17 cellular contexts compared by ENCODE assay signal in the genomic region with DNA sequence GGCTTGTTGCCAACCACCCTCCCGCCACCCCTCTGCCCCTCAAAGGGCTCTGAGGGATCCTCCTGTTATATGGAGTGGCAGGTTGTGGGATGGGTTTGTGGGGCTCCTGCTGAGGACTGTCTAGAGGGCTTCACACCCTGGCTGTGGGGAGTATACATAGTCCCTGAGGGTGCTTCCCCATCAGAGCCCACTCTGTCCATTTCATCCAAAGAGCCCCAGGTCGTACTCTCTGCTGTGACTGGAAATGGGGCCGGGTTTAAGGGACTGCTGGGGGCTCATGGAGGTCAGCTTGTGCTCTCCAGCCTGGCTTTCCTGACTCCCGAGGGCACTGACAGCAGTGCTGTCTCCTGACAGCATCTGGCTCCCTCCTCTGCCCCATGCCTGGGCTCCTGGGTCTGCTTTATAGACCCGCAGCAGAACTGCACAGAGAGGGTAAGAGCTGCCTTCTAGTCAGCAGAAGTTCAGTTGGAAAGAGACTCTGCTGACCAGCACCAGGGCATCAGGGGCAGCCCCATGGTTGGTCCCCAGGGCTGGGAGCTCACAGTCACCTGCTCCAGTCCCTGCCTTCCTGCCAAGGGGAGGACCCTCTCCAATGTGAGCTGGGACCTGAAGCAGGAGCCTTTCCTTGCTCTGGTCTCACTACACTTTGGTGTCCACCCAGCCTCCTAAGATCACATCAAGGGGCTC. TPM values are rescaled to one million over a fixed set of nuclear protein-coding genes. Genes with fewer than 3 reads are reported as not detected.
DNase-seq lines count a peak whose midpoint lies in the region; ATAC-seq and TF ChIP-seq lines count a peak whose summit lies in the region.
"Had no signal": no experiment of that assay in that cellular context is flagged by ENCODE, and none has a peak within 500 bp of the region (broad histone marks: within the 10 kb centered on the region; RNA-seq: fewer than 3 reads in every experiment).

No MANE protein-coding gene starts in this region.

- TF ChIP-seq EP300 in suprapubic skin (IDR thresholded peaks at IDR 0.05): no peak

- no peak overlapping the region for H3K27ac ChIP-seq in Peyer's patch
- H3K27ac ChIP-seq in suprapubic skin: peak overlapping the region; percentile 68

- no peak for TF ChIP-seq CTCF in Peyer's patch (IDR thresholded peaks at IDR 0.05)
- TF ChIP-seq CTCF in suprapubic skin (IDR thresholded peaks at IDR 0.05): no peak

- H3K9me3 ChIP-seq in Peyer's patch: no peaks in the 10 kb centered on the region
- no peaks in the 10 kb centered on the region for H3K9me3 ChIP-seq in suprapubic skin

- H3K4me1 ChIP-seq in Peyer's patch: peaks cover 0 to 18% (median 14%) of the 10 kb centered on the region in 4 donors
- H3K4me1 ChIP-seq in suprapubic skin: peaks cover 77% of the 10 kb centered on the region

- peak; percentile 1 for ATAC-seq in esophagus mucosa
- no peak for ATAC-seq in HG03097 (IDR thresholded peaks at IDR 0.05; ENCODE audit: low FRiP score, unreplicated experiment)
- ATAC-seq: K562 had no signal

- no peaks in the 10 kb centered on the region for H3K36me3 ChIP-seq in Peyer's patch
- H3K36me3 ChIP-seq in suprapubic skin: no peaks in the 10 kb centered on the region

- H3K4me3 ChIP-seq in Peyer's patch: no peak overlapping the region
- no peak overlapping the region for H3K4me3 ChIP-seq in suprapubic skin
- H3K4me3 ChIP-seq: K562 had no signal

- H3K27me3 ChIP-seq in Peyer's patch (no peaks in the 10 kb centered on the region), suprapubic skin (no peaks in the 10 kb centered on the region)

- TF ChIP-seq POLR2A in Peyer's patch (IDR thresholded peaks at IDR 0.05) (no peak), suprapubic skin (IDR thresholded peaks at IDR 0.05) (no peak)

- WGBS in suprapubic skin: 40% methylated on average over 1 of the region's 5 CpGs

- peak; percentile 61 for DNase-seq in activated effector memory CD4-positive, alpha-beta T cell treated with anti-CD3 and anti-CD28 coated beads, Interleukin-2, amount 50 U/mL, for 16 hours
- DNase-seq in activated effector memory CD4-positive, alpha-beta T cell treated with Interleukin-2 at 50 U/mL for 16 hours: no peak
- DNase-seq in Peyer's patch (peak in 2 of 3 donors; percentile 41 to 42), suprapubic skin (ENCODE audit: low spot score in 2 of 2) (peak; percentile 53 to 58), NCI-H748 (lab: John Stamatoyannopoulos, UW; ENCODE audit: unreplicated experiment) (no peak), inferior parietal cortex (ENCODE audit: extremely low spot score) (no peak)
- DNase-seq: activated CD4-positive, alpha-beta T cell treated with anti-CD3 and anti-CD28 coated beads, Interleukin-2, amount 50 U/mL, for 4 hours; activated naive CD4-positive, alpha-beta T cell; effector CD8-positive, alpha-beta T cell; NCI-H1436 treated with DMSO at 0.1 percent for 48 hours; NCI-H524 treated with DMSO at 0.1 percent for 48 hours; retina; stimulated activated CD4-positive, alpha-beta T cell treated with anti-CD3 and anti-CD28 coated beads, Interleukin-2, amount 100 ng/mL, for 48 hours had no signal

RNA-seq across cellular contexts. Expression of a gene that starts 17.8 kb away (rescaled TPM):
- total RNA-seq in Peyer's patch: 1 to 10 TPM in 3 of 4 donors, under 1 TPM in 1; 0.54 to 2.5 (median 1.7) TPM
- 52.1 TPM for total RNA-seq in esophagus mucosa
- 1,000 to 10,000 TPM in 2 of 4 donors, 100 to 1,000 TPM in 2; 730 to 1,745 (median 1,078) TPM for total RNA-seq in suprapubic skin
- total RNA-seq: frontal cortex had no signal

RNA-seq across cellular contexts. Expression of a gene that starts 46.0 kb away (rescaled TPM):
- total RNA-seq in Peyer's patch (10 to 100 TPM in 1 of 4 donors, 1 to 10 TPM in 1, not detected in 2; 3.1 to 22.3 TPM), esophagus mucosa (0.48 TPM), suprapubic skin (1 to 10 TPM in 1 of 4 donors, not detected in 3; 1.2 TPM)
- total RNA-seq: frontal cortex had no signal

Comparison
In these comparisons a context has a peak if more than half of its experiments do, and no peak if none do; other contexts are left out.
1. DNase-seq: peak in activated effector memory CD4-positive, alpha-beta T cell treated with anti-CD3 and anti-CD28 coated beads, Interleukin-2, amount 50 U/mL, for 16 hours (single experiment), Peyer's patch (2 of 3) and suprapubic skin (2 of 2); none in activated effector memory CD4-positive, alpha-beta T cell treated with Interleukin-2 at 50 U/mL for 16 hours (single experiment), NCI-H748 (single experiment) and inferior parietal cortex (single experiment).
2. RNA of a gene that starts 17.8 kb away (total RNA-seq): 730 to 1,745 TPM in suprapubic skin and 52.1 TPM in esophagus mucosa (single experiment); 0.54 to 2.5 TPM in Peyer's patch; every median in the first group is over 10 times any median in the second.